In the genomic region with DNA sequence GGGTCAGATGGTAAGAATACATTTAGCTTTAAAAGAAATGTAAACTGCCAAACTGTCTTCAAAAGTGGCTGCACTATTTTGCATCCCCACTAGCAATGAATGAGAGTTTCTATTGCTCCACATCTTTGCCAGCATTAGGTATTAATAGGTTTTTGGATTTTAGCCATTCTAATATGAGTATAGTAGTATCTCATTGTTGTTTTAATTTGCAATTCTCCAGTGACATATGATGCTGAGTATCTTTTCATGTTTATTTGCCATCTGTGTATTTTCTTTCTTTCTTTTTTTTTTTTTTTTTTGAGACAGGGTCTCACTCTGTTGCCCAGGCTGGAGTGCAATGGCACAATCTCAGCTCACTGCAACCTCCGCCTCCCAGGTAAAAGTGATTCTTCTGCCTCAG, we compare ENCODE assay signal across 3 cellular contexts.
A peak's percentile ranks its signal among the peaks of the same experiment; 100 is the strongest.
TF ChIP-seq lines count a peak whose summit lies in the region.

No MANE protein-coding gene starts in this region.

TF ChIP-seq in HCT116, 20 proteins besides CTCF, POLR2A, EP300 and RAD21:
- TF ChIP-seq, protein P1, sequence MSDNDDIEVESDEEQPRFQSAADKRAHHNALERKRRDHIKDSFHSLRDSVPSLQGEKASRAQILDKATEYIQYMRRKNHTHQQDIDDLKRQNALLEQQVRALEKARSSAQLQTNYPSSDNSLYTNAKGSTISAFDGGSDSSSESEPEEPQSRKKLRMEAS (IDR thresholded peaks at IDR 0.05), result no peak
- TF ChIP-seq, protein P2, sequence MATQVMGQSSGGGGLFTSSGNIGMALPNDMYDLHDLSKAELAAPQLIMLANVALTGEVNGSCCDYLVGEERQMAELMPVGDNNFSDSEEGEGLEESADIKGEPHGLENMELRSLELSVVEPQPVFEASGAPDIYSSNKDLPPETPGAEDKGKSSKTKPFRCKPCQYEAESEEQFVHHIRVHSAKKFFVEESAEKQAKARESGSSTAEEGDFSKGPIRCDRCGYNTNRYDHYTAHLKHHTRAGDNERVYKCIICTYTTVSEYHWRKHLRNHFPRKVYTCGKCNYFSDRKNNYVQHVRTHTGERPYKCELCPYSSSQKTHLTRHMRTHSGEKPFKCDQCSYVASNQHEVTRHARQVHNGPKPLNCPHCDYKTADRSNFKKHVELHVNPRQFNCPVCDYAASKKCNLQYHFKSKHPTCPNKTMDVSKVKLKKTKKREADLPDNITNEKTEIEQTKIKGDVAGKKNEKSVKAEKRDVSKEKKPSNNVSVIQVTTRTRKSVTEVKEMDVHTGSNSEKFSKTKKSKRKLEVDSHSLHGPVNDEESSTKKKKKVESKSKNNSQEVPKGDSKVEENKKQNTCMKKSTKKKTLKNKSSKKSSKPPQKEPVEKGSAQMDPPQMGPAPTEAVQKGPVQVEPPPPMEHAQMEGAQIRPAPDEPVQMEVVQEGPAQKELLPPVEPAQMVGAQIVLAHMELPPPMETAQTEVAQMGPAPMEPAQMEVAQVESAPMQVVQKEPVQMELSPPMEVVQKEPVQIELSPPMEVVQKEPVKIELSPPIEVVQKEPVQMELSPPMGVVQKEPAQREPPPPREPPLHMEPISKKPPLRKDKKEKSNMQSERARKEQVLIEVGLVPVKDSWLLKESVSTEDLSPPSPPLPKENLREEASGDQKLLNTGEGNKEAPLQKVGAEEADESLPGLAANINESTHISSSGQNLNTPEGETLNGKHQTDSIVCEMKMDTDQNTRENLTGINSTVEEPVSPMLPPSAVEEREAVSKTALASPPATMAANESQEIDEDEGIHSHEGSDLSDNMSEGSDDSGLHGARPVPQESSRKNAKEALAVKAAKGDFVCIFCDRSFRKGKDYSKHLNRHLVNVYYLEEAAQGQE (IDR thresholded peaks at IDR 0.05; ENCODE audit: low read depth), result no peak
- TF ChIP-seq YY1 (IDR thresholded peaks at IDR 0.05; ENCODE audit: extremely low read depth, insufficient replicate concordance, low read depth, low read length), result no peak
- TF ChIP-seq ELF1 (IDR thresholded peaks at IDR 0.05; ENCODE audit: borderline replicate concordance, low read depth), result no peak
- no peak for TF ChIP-seq EZH2 (IDR thresholded peaks at IDR 0.05)

TF ChIP-seq in HEK293, 187 proteins besides CTCF, POLR2A, EP300 and RAD21:
- peak; percentile 97 for TF ChIP-seq ZNF664 (tag by site-specific recombination; IDR thresholded peaks at IDR 0.05)
- TF ChIP-seq, protein P3, sequence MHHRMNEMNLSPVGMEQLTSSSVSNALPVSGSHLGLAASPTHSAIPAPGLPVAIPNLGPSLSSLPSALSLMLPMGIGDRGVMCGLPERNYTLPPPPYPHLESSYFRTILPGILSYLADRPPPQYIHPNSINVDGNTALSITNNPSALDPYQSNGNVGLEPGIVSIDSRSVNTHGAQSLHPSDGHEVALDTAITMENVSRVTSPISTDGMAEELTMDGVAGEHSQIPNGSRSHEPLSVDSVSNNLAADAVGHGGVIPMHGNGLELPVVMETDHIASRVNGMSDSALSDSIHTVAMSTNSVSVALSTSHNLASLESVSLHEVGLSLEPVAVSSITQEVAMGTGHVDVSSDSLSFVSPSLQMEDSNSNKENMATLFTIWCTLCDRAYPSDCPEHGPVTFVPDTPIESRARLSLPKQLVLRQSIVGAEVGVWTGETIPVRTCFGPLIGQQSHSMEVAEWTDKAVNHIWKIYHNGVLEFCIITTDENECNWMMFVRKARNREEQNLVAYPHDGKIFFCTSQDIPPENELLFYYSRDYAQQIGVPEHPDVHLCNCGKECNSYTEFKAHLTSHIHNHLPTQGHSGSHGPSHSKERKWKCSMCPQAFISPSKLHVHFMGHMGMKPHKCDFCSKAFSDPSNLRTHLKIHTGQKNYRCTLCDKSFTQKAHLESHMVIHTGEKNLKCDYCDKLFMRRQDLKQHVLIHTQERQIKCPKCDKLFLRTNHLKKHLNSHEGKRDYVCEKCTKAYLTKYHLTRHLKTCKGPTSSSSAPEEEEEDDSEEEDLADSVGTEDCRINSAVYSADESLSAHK (tag by site-specific recombination; IDR thresholded peaks at IDR 0.05), result peak; percentile 46; the same call in 1 of the 2 replicates
- TF ChIP-seq ZNF266 (tag by site-specific recombination; IDR thresholded peaks at IDR 0.05; ENCODE audit: low read depth), result no peak

TF ChIP-seq in K562, 482 proteins besides CTCF, POLR2A, EP300 and RAD21:
- peak; percentile 86 for TF ChIP-seq RBM25 (IDR thresholded peaks at IDR 0.05; ENCODE audit: low read depth, low read length, severe bottlenecking)
- no peak for TF ChIP-seq ZNF23 (CRISPR knock-in tag; IDR thresholded peaks at IDR 0.05)
- TF ChIP-seq, protein P4, sequence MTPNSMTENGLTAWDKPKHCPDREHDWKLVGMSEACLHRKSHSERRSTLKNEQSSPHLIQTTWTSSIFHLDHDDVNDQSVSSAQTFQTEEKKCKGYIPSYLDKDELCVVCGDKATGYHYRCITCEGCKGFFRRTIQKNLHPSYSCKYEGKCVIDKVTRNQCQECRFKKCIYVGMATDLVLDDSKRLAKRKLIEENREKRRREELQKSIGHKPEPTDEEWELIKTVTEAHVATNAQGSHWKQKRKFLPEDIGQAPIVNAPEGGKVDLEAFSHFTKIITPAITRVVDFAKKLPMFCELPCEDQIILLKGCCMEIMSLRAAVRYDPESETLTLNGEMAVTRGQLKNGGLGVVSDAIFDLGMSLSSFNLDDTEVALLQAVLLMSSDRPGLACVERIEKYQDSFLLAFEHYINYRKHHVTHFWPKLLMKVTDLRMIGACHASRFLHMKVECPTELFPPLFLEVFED (CRISPR knock-in tag; conservative IDR thresholded peaks at IDR 0.05), result no peak
